ENCODE assay signal across 1 cellular context in the genomic region with DNA sequence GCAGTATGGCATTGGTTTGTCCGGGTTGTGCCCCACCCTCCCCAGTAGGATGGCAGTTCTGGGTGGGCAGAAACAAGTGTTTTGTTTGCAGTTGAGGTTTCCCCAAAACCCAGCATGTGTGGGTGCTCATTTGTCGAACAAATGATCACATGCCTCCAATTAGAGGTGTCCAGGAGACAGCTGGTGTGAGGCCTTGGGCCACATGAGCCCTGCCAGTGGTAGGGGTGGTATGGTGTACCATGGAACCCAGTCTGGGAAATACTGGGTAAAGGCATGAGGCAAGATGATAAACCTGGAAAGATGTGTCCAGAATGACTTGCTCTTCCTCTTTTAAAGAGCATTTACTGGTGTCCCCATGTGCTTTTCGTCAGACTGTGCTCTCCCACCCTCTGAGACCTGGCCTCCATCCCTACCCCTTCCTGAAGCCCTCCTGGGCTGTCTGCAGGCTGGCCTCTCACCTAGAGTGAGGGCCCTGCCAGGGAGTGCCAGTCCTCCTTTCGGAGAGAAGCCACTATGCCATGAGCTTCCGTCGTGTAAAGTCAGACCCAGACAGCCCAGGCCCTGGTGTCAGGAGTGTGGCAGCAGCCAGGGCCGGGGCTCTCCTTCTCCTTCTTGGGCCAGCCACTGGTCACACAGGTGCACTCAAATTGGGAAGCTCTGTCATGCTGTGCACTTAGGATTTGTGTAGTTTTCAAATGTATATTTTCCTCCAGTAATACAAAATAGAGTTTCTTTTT.
TF ChIP-seq lines count a peak whose summit lies in the region.

No MANE protein-coding gene starts in this region.

TF ChIP-seq in H1, 55 proteins besides CTCF, POLR2A, EP300 and RAD21:
- TF ChIP-seq SP2 (IDR thresholded peaks at IDR 0.05; ENCODE audit: low read length) (no peak), TEAD4 (IDR thresholded peaks at IDR 0.05; ENCODE audit: low read depth, low read length) (no peak), SP4 (IDR thresholded peaks at IDR 0.05; ENCODE audit: low read length) (no peak), CTBP2 (IDR thresholded peaks at IDR 0.05; ENCODE audit: borderline replicate concordance, insufficient read depth, insufficient read length, low read length) (no peak), CBX8 (IDR thresholded peaks at IDR 0.05; ENCODE audit: borderline replicate concordance, low read depth, low read length) (no peak), SIX5 (IDR thresholded peaks at IDR 0.05; ENCODE audit: low read depth, low read length) (no peak), CHD1 (IDR thresholded peaks at IDR 0.05; ENCODE audit: low read depth, low read length) (no peak), KDM1A (IDR thresholded peaks at IDR 0.05; ENCODE audit: borderline replicate concordance, low read length) (no peak), PHF8 (conservative IDR thresholded peaks at IDR 0.05; ENCODE audit: low read depth, low read length) (no peak), RBBP5 (IDR thresholded peaks at IDR 0.05; ENCODE audit: borderline replicate concordance, low read depth, low read length) (no peak), RNF2 (IDR thresholded peaks at IDR 0.05; ENCODE audit: borderline replicate concordance, low read depth, low read length, missing control alignments, poor library complexity, severe bottlenecking) (no peak), FOSL1 (IDR thresholded peaks at IDR 0.05; ENCODE audit: insufficient read depth, low read depth, low read length) (no peak)
- TF ChIP-seq, protein P1, sequence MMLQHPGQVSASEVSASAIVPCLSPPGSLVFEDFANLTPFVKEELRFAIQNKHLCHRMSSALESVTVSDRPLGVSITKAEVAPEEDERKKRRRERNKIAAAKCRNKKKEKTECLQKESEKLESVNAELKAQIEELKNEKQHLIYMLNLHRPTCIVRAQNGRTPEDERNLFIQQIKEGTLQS (IDR thresholded peaks at IDR 0.05; ENCODE audit: insufficient read depth, low read depth, low read length), result no peak
- TF ChIP-seq, protein P2, sequence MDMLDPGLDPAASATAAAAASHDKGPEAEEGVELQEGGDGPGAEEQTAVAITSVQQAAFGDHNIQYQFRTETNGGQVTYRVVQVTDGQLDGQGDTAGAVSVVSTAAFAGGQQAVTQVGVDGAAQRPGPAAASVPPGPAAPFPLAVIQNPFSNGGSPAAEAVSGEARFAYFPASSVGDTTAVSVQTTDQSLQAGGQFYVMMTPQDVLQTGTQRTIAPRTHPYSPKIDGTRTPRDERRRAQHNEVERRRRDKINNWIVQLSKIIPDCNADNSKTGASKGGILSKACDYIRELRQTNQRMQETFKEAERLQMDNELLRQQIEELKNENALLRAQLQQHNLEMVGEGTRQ (IDR thresholded peaks at IDR 0.05; ENCODE audit: low read length), result no peak
